9 cellular contexts compared by ENCODE assay signal in the genomic region with DNA sequence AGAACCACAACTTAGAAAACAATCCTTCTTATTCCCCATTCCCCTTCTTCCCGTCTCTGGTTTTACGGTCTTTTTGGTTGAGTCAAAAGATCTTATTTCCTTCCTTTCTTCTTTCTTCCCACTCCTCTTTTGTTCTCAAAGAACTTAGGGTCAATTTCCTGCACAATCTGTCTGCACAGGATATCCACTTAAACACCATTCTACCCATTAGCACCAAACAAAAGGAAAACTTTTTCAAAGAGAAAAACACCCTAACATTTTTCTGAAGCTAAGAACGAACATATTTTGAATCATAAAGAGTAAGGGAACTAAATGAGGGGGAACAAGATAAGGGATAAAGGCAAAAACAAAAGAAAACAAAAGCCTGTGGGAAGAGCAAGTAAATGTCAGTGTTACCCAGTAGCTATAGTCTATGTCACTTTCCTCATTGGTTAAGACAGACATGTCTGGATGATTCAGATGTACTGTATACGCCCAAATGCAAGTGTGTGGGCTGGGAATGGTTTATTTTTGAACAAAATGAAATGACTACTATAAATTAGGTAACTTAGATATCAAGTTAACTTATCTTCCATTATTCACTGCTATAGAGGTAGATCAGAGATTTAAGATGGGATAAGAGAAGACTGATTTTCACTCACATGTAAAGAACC. TPM values are rescaled to one million over a fixed set of nuclear protein-coding genes. Genes with fewer than 3 reads are reported as not detected.
DNase-seq lines count a peak whose midpoint lies in the region; ATAC-seq, FAIRE-seq and TF ChIP-seq lines count a peak whose summit lies in the region.
"Had no signal": no experiment of that assay in that cellular context is flagged by ENCODE, and none has a peak within 500 bp of the region (broad histone marks: within the 10 kb centered on the region; RNA-seq: fewer than 3 reads in every experiment).

No MANE protein-coding gene starts in this region.

- H3K36me3 Mint-ChIP-seq in CD14-positive monocyte: peaks cover 9 to 11% of the 10 kb centered on the region in 2 donors
- peaks cover 14% of the 10 kb centered on the region for H3K36me3 Mint-ChIP-seq in astrocyte (ENCODE audit: low read depth, unreplicated experiment)
- H3K36me3 Mint-ChIP-seq in activated CD8-positive, alpha-beta memory T cell treated with anti-CD3 and anti-CD28 coated beads, Interleukin-2, amount 10 ng/mL, durations not matched to agents 7 days and 5 days: no peaks in the 10 kb centered on the region

- H4K20me1 ChIP-seq in astrocyte (ENCODE audit: insufficient read depth, low read length): peaks cover 49% of the 10 kb centered on the region

- TF ChIP-seq CTCF in CD14-positive monocyte (IDR thresholded peaks at IDR 0.05) (no peak), astrocyte (IDR thresholded peaks at IDR 0.05; ENCODE audit: insufficient read depth, low read depth, low read length) (no peak), mucosa of descending colon (IDR thresholded peaks at IDR 0.05) (no peak)

- no peak overlapping the region for H2AFZ ChIP-seq in astrocyte (ENCODE audit: low read depth, low read length)

- DNase-seq in CD14-positive monocyte (ENCODE audit: low spot score) (no peak), LHCN-M2 (ENCODE audit: low read depth) (peak; percentile 82), astrocyte (ENCODE audit: low read depth) (peak; percentile 85), mucosa of descending colon (no peak), NCI-H2029 (lab: John Stamatoyannopoulos, UW) (no peak), GM12892 (ENCODE audit: insufficient read length) (no peak)
- DNase-seq in activated CD8-positive, alpha-beta memory T cell treated with anti-CD3 and anti-CD28 coated beads, Interleukin-2, amount 10 ng/mL, durations not matched to agents 7 days and 5 days: no peak

- peak overlapping the region; percentile 95 for H3K9ac ChIP-seq in astrocyte (ENCODE audit: low read length)

- peaks cover 0 to 3% (median 0%) of the 10 kb centered on the region in 7 donors for H3K9me3 Mint-ChIP-seq in CD14-positive monocyte
- no peaks in the 10 kb centered on the region for H3K9me3 Mint-ChIP-seq in astrocyte (ENCODE audit: unreplicated experiment)
- no peaks in the 10 kb centered on the region for H3K9me3 Mint-ChIP-seq in activated CD8-positive, alpha-beta memory T cell treated with anti-CD3 and anti-CD28 coated beads, Interleukin-2, amount 10 ng/mL, durations not matched to agents 7 days and 5 days (ENCODE audit: low read depth)

- H3K4me2 ChIP-seq in astrocyte (ENCODE audit: low read length): peak overlapping the region; percentile 90

- intact Hi-C loops in CD14-positive monocyte (cut with micrococcal nuclease): no loop called here
- intact Hi-C loops in mucosa of descending colon (cut with DNase I, micrococcal nuclease): no loop called here

- FAIRE-seq in astrocyte (lab: Jason Lieb, UNC) (peak; percentile 9), GM12892 (lab: Jason Lieb, UNC) (no peak)

- H3K9me3 ChIP-seq in astrocyte (ENCODE audit: insufficient read depth, low read depth, low read length) (no peaks in the 10 kb centered on the region), mucosa of descending colon (no peaks in the 10 kb centered on the region)

- H3K4me1 ChIP-seq in astrocyte (ENCODE audit: insufficient read depth, low read length): peaks cover 17% of the 10 kb centered on the region
- H3K4me1 ChIP-seq in mucosa of descending colon (ENCODE audit: low read depth): no peaks in the 10 kb centered on the region

- CTCF ChIA-PET in activated CD8-positive, alpha-beta memory T cell treated with anti-CD3 and anti-CD28 coated beads, Interleukin-2, amount 10 ng/mL, durations not matched to agents 7 days and 5 days (lab: Charles Lee): interaction anchor here (0.7 to 2.0 kb wide), 2 partner anchors 9 to 21 kb away, joined by 3 to 6 read pairs; no protein-coding TSS in a partner anchor

- peak overlapping the region; percentile 98 for H3K27ac ChIP-seq in astrocyte (ENCODE audit: low read depth, low read length)

- ATAC-seq in mucosa of descending colon (peak; percentile 63), HG03025 (IDR thresholded peaks at IDR 0.05; ENCODE audit: low FRiP score, unreplicated experiment) (no peak)
- ATAC-seq in activated CD8-positive, alpha-beta memory T cell treated with anti-CD3 and anti-CD28 coated beads, Interleukin-2, amount 10 ng/mL, durations not matched to agents 7 days and 5 days: no peak

- H3K4me3 ChIP-seq in astrocyte (ENCODE audit: insufficient read depth, low read depth, low read length) (peak overlapping the region; percentile 88), mucosa of descending colon (no peak overlapping the region)
- H3K4me3 ChIP-seq: HAP-1 had no signal

- H3K36me3 ChIP-seq in astrocyte (ENCODE audit: insufficient read depth, low read length) (peaks cover 8% of the 10 kb centered on the region), mucosa of descending colon (ENCODE audit: low read depth) (no peaks in the 10 kb centered on the region)
- H3K36me3 ChIP-seq: HAP-1 had no signal

- H3K27ac Mint-ChIP-seq in CD14-positive monocyte: peak overlapping the region; percentile 78 to 95 (median 85)
- peak overlapping the region; percentile 98 for H3K27ac Mint-ChIP-seq in astrocyte (ENCODE audit: unreplicated experiment)
- no peak overlapping the region for H3K27ac Mint-ChIP-seq in activated CD8-positive, alpha-beta memory T cell treated with anti-CD3 and anti-CD28 coated beads, Interleukin-2, amount 10 ng/mL, durations not matched to agents 7 days and 5 days

- H3K27me3 Mint-ChIP-seq in CD14-positive monocyte (ENCODE audit: low read depth in 3 of 3): peaks cover 0 to 1% (median 0%) of the 10 kb centered on the region in 3 donors
- H3K27me3 Mint-ChIP-seq in astrocyte (ENCODE audit: low read depth, unreplicated experiment): no peaks in the 10 kb centered on the region
- H3K27me3 Mint-ChIP-seq in activated CD8-positive, alpha-beta memory T cell treated with anti-CD3 and anti-CD28 coated beads, Interleukin-2, amount 10 ng/mL, durations not matched to agents 7 days and 5 days: no peaks in the 10 kb centered on the region

- H3K4me1 Mint-ChIP-seq in CD14-positive monocyte (peaks cover 24% of the 10 kb centered on the region), astrocyte (ENCODE audit: low read depth, unreplicated experiment) (peaks cover 31% of the 10 kb centered on the region)
- H3K4me1 Mint-ChIP-seq in activated CD8-positive, alpha-beta memory T cell treated with anti-CD3 and anti-CD28 coated beads, Interleukin-2, amount 10 ng/mL, durations not matched to agents 7 days and 5 days: peaks cover 16% of the 10 kb centered on the region

- TF ChIP-seq POLR2A in GM12892 (IDR thresholded peaks at IDR 0.05; ENCODE audit: low read depth, low read length): no peak

- H3K79me2 ChIP-seq in astrocyte (ENCODE audit: insufficient read depth, low read length): peaks cover 84% of the 10 kb centered on the region

- H3K4me3 Mint-ChIP-seq in CD14-positive monocyte (peak overlapping the region; percentile 63 to 85), astrocyte (ENCODE audit: unreplicated experiment) (peak overlapping the region; percentile 92)
- H3K4me3 Mint-ChIP-seq in activated CD8-positive, alpha-beta memory T cell treated with anti-CD3 and anti-CD28 coated beads, Interleukin-2, amount 10 ng/mL, durations not matched to agents 7 days and 5 days: no peak overlapping the region

- H3K27me3 ChIP-seq in astrocyte (ENCODE audit: insufficient read depth, low read length): no peaks in the 10 kb centered on the region

RNA-seq across cellular contexts. Expression of a gene that starts 59.8 kb away (rescaled TPM):
- 10 to 100 TPM; 60.9 to 67.8 TPM for polyA plus RNA-seq in CD14-positive monocyte
- 47.1 and 54.6 TPM in 2 replicates for total RNA-seq in LHCN-M2 (2014; rRNA removed)
- polyA plus RNA-seq in LHCN-M2 (2012): 15.5 TPM
- 14.5 and 16.8 TPM in 2 replicates for total RNA-seq in astrocyte
- total RNA-seq in mucosa of descending colon: 10 to 100 TPM; 22.8 to 28.1 (median 25.3) TPM
- 25.1 TPM for polyA plus RNA-seq in GM12892 (2012; ENCODE audit: missing spikeins)
- 10 to 100 TPM; 52.4 to 56.1 TPM for total RNA-seq in activated CD8-positive, alpha-beta memory T cell treated with anti-CD3 and anti-CD28 coated beads, Interleukin-2, amount 10 ng/mL, durations not matched to agents 7 days and 5 days

Comparison
In these comparisons a context has a peak if more than half of its experiments do, and no peak if none do; other contexts are left out.
1. DNase-seq: peak in LHCN-M2 (single experiment) and astrocyte (single experiment); none in CD14-positive monocyte (single experiment), mucosa of descending colon (0 of 3), NCI-H2029 (single experiment), GM12892 (single experiment) and activated CD8-positive, alpha-beta memory T cell treated with anti-CD3 and anti-CD28 coated beads, Interleukin-2, amount 10 ng/mL, durations not matched to agents 7 days and 5 days (single experiment).